Comparison of ENCODE assay signal across 1 cellular context in genomic region chr2:23509593-23510295, GRCh38.
TF ChIP-seq lines count a peak whose summit lies in the region.

No MANE protein-coding gene starts in this region.

TF ChIP-seq in SK-N-SH, 30 proteins besides CTCF, POLR2A, EP300 and RAD21 (continued from another document):
- TF ChIP-seq REST (IDR thresholded peaks at IDR 0.05; ENCODE audit: low read depth, low read length) (no peak), RFX5 (IDR thresholded peaks at IDR 0.05; ENCODE audit: low read length) (no peak), NRF1 (IDR thresholded peaks at IDR 0.05; ENCODE audit: low read depth, low read length) (no peak), MEF2A (IDR thresholded peaks at IDR 0.05; ENCODE audit: borderline replicate concordance, low read depth) (no peak), TCF12 (IDR thresholded peaks at IDR 0.05) (no peak), JUND (IDR thresholded peaks at IDR 0.05) (no peak), YY1 (IDR thresholded peaks at IDR 0.05; ENCODE audit: low read depth) (no peak), MAX (IDR thresholded peaks at IDR 0.05; ENCODE audit: low read depth) (no peak), FOSL2 (IDR thresholded peaks at IDR 0.05; ENCODE audit: borderline replicate concordance, low read depth) (no peak), SMC3 (IDR thresholded peaks at IDR 0.05; ENCODE audit: low read depth, low read length) (no peak), TAF1 (IDR thresholded peaks at IDR 0.05; ENCODE audit: borderline replicate concordance, low read depth, low read length) (no peak)
- TF ChIP-seq, protein P1, sequence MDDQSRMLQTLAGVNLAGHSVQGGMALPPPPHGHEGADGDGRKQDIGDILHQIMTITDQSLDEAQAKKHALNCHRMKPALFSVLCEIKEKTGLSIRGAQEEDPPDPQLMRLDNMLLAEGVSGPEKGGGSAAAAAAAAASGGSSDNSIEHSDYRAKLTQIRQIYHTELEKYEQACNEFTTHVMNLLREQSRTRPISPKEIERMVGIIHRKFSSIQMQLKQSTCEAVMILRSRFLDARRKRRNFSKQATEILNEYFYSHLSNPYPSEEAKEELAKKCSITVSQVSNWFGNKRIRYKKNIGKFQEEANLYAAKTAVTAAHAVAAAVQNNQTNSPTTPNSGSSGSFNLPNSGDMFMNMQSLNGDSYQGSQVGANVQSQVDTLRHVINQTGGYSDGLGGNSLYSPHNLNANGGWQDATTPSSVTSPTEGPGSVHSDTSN (IDR thresholded peaks at IDR 0.05) = no peak
